ENCODE assay signal across 8 cellular contexts in the genomic region with DNA sequence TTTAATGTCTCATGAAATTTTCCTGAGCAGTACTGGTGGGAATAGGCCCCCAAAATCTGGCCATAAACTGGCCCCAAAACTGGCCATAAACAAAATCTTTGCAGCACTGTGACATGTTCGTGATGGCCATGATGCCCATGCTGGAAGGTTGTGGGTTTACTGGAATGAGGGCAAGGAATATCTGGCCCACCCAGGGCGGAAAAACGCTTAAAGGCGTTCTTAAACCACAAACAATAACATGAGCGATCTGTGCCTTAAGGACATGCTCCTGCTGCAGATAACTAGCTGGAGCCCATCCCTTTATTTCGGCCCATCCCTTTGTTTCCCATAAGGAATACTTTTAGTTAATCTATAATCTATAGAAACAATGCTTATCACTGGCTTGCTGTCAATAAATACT. TPM values are rescaled to one million over a fixed set of nuclear protein-coding genes. Genes with fewer than 3 reads are reported as not detected.
"Had no signal": no experiment of that assay in that cellular context is flagged by ENCODE, and none has a peak within 500 bp of the region (broad histone marks: within the 10 kb centered on the region; RNA-seq: fewer than 3 reads in every experiment).

No MANE protein-coding gene starts in this region.

RNA-seq across cellular contexts. Expression of a gene that starts 50.7 kb away (rescaled TPM):
- total RNA-seq: activated B cell treated with CpG ODN at 0.5 μM for 24 hours; activated CD4-positive, alpha-beta memory T cell treated with anti-CD3 and anti-CD28 coated beads for 36 hours; activated CD4-positive, alpha-beta memory T cell treated with anti-CD3 and anti-CD28 coated beads, Interleukin-2, amount 10 ng/mL, durations not matched to agents 7 days and 5 days; activated CD4-positive, alpha-beta T cell treated with anti-CD3 and anti-CD28 coated beads for 36 hours; activated CD4-positive, alpha-beta T cell treated with anti-CD3 and anti-CD28 coated beads, Interleukin-2, amount 10 ng/mL, durations not matched to agents 24 days and 14 days; activated CD8-positive, alpha-beta memory T cell treated with anti-CD3 and anti-CD28 coated beads for 36 hours; activated CD8-positive, alpha-beta T cell treated with anti-CD3 and anti-CD28 coated beads for 36 hours; T-helper 17 cell had no signal
